In the genomic region with DNA sequence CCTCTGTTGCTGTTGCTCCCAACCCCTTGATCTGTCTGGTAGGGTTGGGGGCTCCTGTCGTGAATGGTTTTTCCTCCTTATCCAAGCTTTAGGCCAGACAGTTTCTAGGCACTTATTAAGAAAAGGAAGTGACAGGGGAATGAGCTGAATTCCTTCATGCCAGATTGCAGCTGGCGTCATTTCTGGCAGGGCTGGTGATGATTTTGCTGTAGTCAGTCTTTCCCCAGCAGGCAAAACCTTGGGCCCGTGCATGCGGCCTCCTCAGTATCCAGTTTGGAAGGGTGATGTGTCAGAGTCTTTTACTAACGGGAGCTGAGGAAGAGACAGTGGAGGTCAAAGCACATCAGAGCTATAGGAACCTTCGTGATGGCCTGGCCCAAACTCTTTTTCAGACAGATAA, we compare ENCODE assay signal across 19 cellular contexts. TPM values are rescaled to one million over a fixed set of nuclear protein-coding genes. Genes with fewer than 3 reads are reported as not detected.
DNase-seq lines count a peak whose midpoint lies in the region; ATAC-seq, FAIRE-seq and TF ChIP-seq lines count a peak whose summit lies in the region.
"Had no signal": no experiment of that assay in that cellular context is flagged by ENCODE, and none has a peak within 500 bp of the region (broad histone marks: within the 10 kb centered on the region; RNA-seq: fewer than 3 reads in every experiment).

No MANE protein-coding gene starts in this region.

- H4K8ac ChIP-seq in H9 (replicated peaks; ENCODE audit: insufficient read length, low read depth, low read length) = no peak overlapping the region

- H3K27ac ChIP-seq in spleen (peak overlapping the region in 6 of 8 donors; percentile 5 to 61 (median 51)), H9 (ENCODE audit: insufficient read length, low read depth, low read length) (no peak overlapping the region)
- H3K27ac ChIP-seq in naive thymus-derived CD4-positive, alpha-beta T cell (ENCODE audit: low read depth, low read length) = no peak overlapping the region

- H3K4me1 Mint-ChIP-seq in H9 = peaks cover 0 to 11% of the 10 kb centered on the region in 2 experiments; a peak in 2 of 4 replicates
- no peaks in the 10 kb centered on the region for H3K4me1 Mint-ChIP-seq in naive thymus-derived CD4-positive, alpha-beta T cell
- H3K4me1 Mint-ChIP-seq: activated naive CD8-positive, alpha-beta T cell treated with anti-CD3 and anti-CD28 coated beads, Interleukin-2, amount 10 ng/mL, durations not matched to agents 7 days and 5 days had no signal

- intact Hi-C loops in left cardiac atrium (cut with DNase I) (no loop called here), spleen (cut with DNase I; ENCODE audit: low total_unique reads) (no loop called here)
- intact Hi-C loops in naive thymus-derived CD4-positive, alpha-beta T cell (cut with micrococcal nuclease) = no loop called here

- no peak overlapping the region for H3K27ac Mint-ChIP-seq in H9
- H3K27ac Mint-ChIP-seq in naive thymus-derived CD4-positive, alpha-beta T cell = no peak overlapping the region
- H3K27ac Mint-ChIP-seq: activated CD4-positive, alpha-beta memory T cell treated with anti-CD3 and anti-CD28 coated beads for 36 hours; activated naive CD8-positive, alpha-beta T cell treated with anti-CD3 and anti-CD28 coated beads, Interleukin-2, amount 10 ng/mL, durations not matched to agents 7 days and 5 days had no signal

- no peak overlapping the region for H3K4me3 ChIP-seq in bronchial epithelial cell (ENCODE audit: low read depth, low read length)
- H3K4me3 ChIP-seq in spleen = no peak overlapping the region
- H3K4me3 ChIP-seq in naive thymus-derived CD4-positive, alpha-beta T cell (ENCODE audit: low read length) = no peak overlapping the region
- H3K4me3 ChIP-seq: heart right ventricle had no signal

- no peak overlapping the region for H3K23ac ChIP-seq in H9 (ENCODE audit: insufficient read length, low read depth, low read length)

- no peaks in the 10 kb centered on the region for H3K79me1 ChIP-seq in H9 (ENCODE audit: insufficient read depth, low read depth, low read length, poor library complexity, severe bottlenecking)

- no peak overlapping the region for H2BK5ac ChIP-seq in H9 (ENCODE audit: insufficient read length, low read length)

- H3K23me2 ChIP-seq in H9 (ENCODE audit: insufficient read length, low read depth, low read length, poor library complexity, severe bottlenecking) = no peaks in the 10 kb centered on the region

- WGBS in spleen, 5 donors = 50 to 67% (median 60%) methylated on average over 6 of the region's 6 CpGs
- no CpG with 5 or more reads among the region's 6 CpGs for WGBS in H9 (ENCODE audit: extremely low coverage, insufficient read length, low lambda C conversion rate)

- CTCF ChIA-PET in naive thymus-derived CD4-positive, alpha-beta T cell (lab: Charles Lee) = no interaction called here

- TF ChIP-seq POLR2A in spleen (IDR thresholded peaks at IDR 0.05) = no peak

- no peak overlapping the region for H2BK120ac ChIP-seq in H9 (ENCODE audit: low read depth, low read length, poor library complexity, severe bottlenecking)

- no peak overlapping the region for H3K4me2 ChIP-seq in H9 (ENCODE audit: insufficient read depth, insufficient read length, low read length)

- H4K20me1 ChIP-seq in H9 (ENCODE audit: control insufficient read depth, insufficient read depth, insufficient read length) = no peaks in the 10 kb centered on the region

- no peak for TF ChIP-seq CTCF in bronchial epithelial cell (IDR thresholded peaks at IDR 0.05; ENCODE audit: insufficient read depth, low read length, severe bottlenecking)
- no peak for TF ChIP-seq CTCF in spleen (IDR thresholded peaks at IDR 0.05 in 8 of 11, conservative IDR thresholded peaks at IDR 0.05 in 3 of 11)
- no peak for TF ChIP-seq CTCF in H9 (conservative IDR thresholded peaks at IDR 0.05)

- H3K18ac ChIP-seq in H9 (ENCODE audit: insufficient read length, low read depth, low read length) = no peak overlapping the region

- no peaks in the 10 kb centered on the region for H3K79me2 ChIP-seq in H9 (ENCODE audit: insufficient read depth, low read length)

- H2AFZ ChIP-seq in H9 (ENCODE audit: low read length) = no peak overlapping the region

- no peak overlapping the region for H2BK15ac ChIP-seq in H9 (ENCODE audit: low read depth, low read length)

- no peaks in the 10 kb centered on the region for H3K27me3 Mint-ChIP-seq in H9 (ENCODE audit: low read depth)
- no peaks in the 10 kb centered on the region for H3K27me3 Mint-ChIP-seq in naive thymus-derived CD4-positive, alpha-beta T cell
- H3K27me3 Mint-ChIP-seq: activated CD4-positive, alpha-beta memory T cell treated with anti-CD3 and anti-CD28 coated beads for 36 hours; activated naive CD8-positive, alpha-beta T cell treated with anti-CD3 and anti-CD28 coated beads, Interleukin-2, amount 10 ng/mL, durations not matched to agents 7 days and 5 days had no signal

- H4K5ac ChIP-seq in H9 (ENCODE audit: insufficient read length, low read depth, low read length) = no peak overlapping the region

- H3T11ph ChIP-seq in H9 (ENCODE audit: low read length) = no peak overlapping the region

- FAIRE-seq in bronchial epithelial cell (lab: Jason Lieb, UNC) = no peak
- FAIRE-seq: kidney had no signal

- H3K9ac ChIP-seq in H9 (ENCODE audit: extremely low read depth, insufficient read length, low read length) = no peak overlapping the region

- peaks cover 0 to 15% (median 0%) of the 10 kb centered on the region in 3 experiments; a peak in 3 of 7 replicates for H3K36me3 Mint-ChIP-seq in H9 (ENCODE audit: insufficient read depth in 1 of 3, low read depth in 3 of 3)
- no peaks in the 10 kb centered on the region for H3K36me3 Mint-ChIP-seq in naive thymus-derived CD4-positive, alpha-beta T cell
- H3K36me3 Mint-ChIP-seq: activated CD4-positive, alpha-beta memory T cell treated with anti-CD3 and anti-CD28 coated beads for 36 hours; activated naive CD8-positive, alpha-beta T cell treated with anti-CD3 and anti-CD28 coated beads, Interleukin-2, amount 10 ng/mL, durations not matched to agents 7 days and 5 days had no signal

- H3K27me3 ChIP-seq in bronchial epithelial cell (ENCODE audit: control insufficient read depth, insufficient read depth, low read length) (no peaks in the 10 kb centered on the region), spleen (replicated peaks in 1 of 7) (peaks cover 0 to 10% (median 0%) of the 10 kb centered on the region in 7 donors), H9 (ENCODE audit: insufficient read depth, low read length) (no peaks in the 10 kb centered on the region)
- no peaks in the 10 kb centered on the region for H3K27me3 ChIP-seq in naive thymus-derived CD4-positive, alpha-beta T cell (ENCODE audit: control insufficient read depth in 2 of 2, insufficient read depth in 2 of 2, low read length in 2 of 2)
- H3K27me3 ChIP-seq: heart right ventricle had no signal

- POLR2A ChIA-PET in naive thymus-derived CD4-positive, alpha-beta T cell (lab: Charles Lee) = interaction anchor here (0.6 kb wide), 1 partner anchor 927 kb away, joined by 3 read pairs; no protein-coding TSS in a partner anchor

- DNase-seq in G401 (ENCODE audit: low spot score) (peak; percentile 68), bronchial epithelial cell (ENCODE audit: low read depth) (peak; percentile 47), left cardiac atrium (peak; percentile 66), spleen (no peak), H9 (no peak)
- no peak for DNase-seq in naive thymus-derived CD4-positive, alpha-beta T cell
- DNase-seq: activated CD4-positive, alpha-beta memory T cell treated with anti-CD3 and anti-CD28 coated beads for 36 hours; activated naive CD8-positive, alpha-beta T cell treated with anti-CD3 and anti-CD28 coated beads, Interleukin-2, amount 10 ng/mL, durations not matched to agents 7 days and 5 days; activated T-cell treated with anti-CD3 and anti-CD28 coated beads, Interleukin-2, amount 50 U/mL, for 4 hours; heart right ventricle; kidney; NCI-H2107; NCI-H774; nucleus accumbens; PC-3; stimulated activated CD4-positive, alpha-beta T cell treated with anti-CD3 and anti-CD28 coated beads, Interleukin-4, amount 100 ng/mL, for 24 hours; stimulated activated CD8-positive, alpha-beta memory T cell treated with anti-CD3 and anti-CD28 coated beads, Interleukin-4, amount 100 ng/mL, for 48 hours had no signal

- H3K14ac ChIP-seq in H9 (ENCODE audit: insufficient read depth, low read length) = no peak overlapping the region

- no peak overlapping the region for H4K91ac ChIP-seq in H9 (ENCODE audit: insufficient read length, low read depth, low read length)

- H2AK5ac ChIP-seq in H9 (ENCODE audit: insufficient read length, low read length) = no peak overlapping the region

- no peak overlapping the region for H3K4me3 Mint-ChIP-seq in H9
- no peak overlapping the region for H3K4me3 Mint-ChIP-seq in naive thymus-derived CD4-positive, alpha-beta T cell
- H3K4me3 Mint-ChIP-seq: activated CD4-positive, alpha-beta memory T cell treated with anti-CD3 and anti-CD28 coated beads for 36 hours; activated naive CD8-positive, alpha-beta T cell treated with anti-CD3 and anti-CD28 coated beads, Interleukin-2, amount 10 ng/mL, durations not matched to agents 7 days and 5 days; activated T-cell treated with anti-CD3 and anti-CD28 coated beads, Interleukin-2, amount 50 U/mL, for 4 hours had no signal

- no peak overlapping the region for H2BK20ac ChIP-seq in H9 (ENCODE audit: low read depth, low read length, poor library complexity, severe bottlenecking)

- H3K4ac ChIP-seq in H9 (ENCODE audit: low read depth, low read length) = no peak overlapping the region

- H3K56ac ChIP-seq in H9 (ENCODE audit: insufficient read length, low read depth, low read length) = no peak overlapping the region

- no peak overlapping the region for H2BK12ac ChIP-seq in H9 (ENCODE audit: insufficient read length, low read depth, low read length)

- H3K36me3 ChIP-seq in bronchial epithelial cell (ENCODE audit: control insufficient read depth, insufficient read depth, low read length) = peaks cover 5% of the 10 kb centered on the region
- no peaks in the 10 kb centered on the region for H3K36me3 ChIP-seq in spleen
- H3K36me3 ChIP-seq in naive thymus-derived CD4-positive, alpha-beta T cell (ENCODE audit: control insufficient read depth in 2 of 3, insufficient read depth in 3 of 3, low read length in 3 of 3) = no peaks in the 10 kb centered on the region

- in situ Hi-C loops in G401 (cut with HindIII; ENCODE audit: low sequenced_read_pairs) = no loop called here

- H3K4me1 ChIP-seq in spleen (no peaks in the 10 kb centered on the region), H9 (ENCODE audit: insufficient read depth, low read length) (no peaks in the 10 kb centered on the region)
- H3K4me1 ChIP-seq in naive thymus-derived CD4-positive, alpha-beta T cell (ENCODE audit: control insufficient read depth in 2 of 2, insufficient read depth in 2 of 2, low read length in 2 of 2) = no peaks in the 10 kb centered on the region

- ATAC-seq in left cardiac atrium = peak; percentile 36 to 37
- no peak for ATAC-seq in HG02759 (IDR thresholded peaks at IDR 0.05; ENCODE audit: unreplicated experiment)
- ATAC-seq in GM18858 (IDR thresholded peaks at IDR 0.05; ENCODE audit: unreplicated experiment) = no peak
- no peak for ATAC-seq in naive thymus-derived CD4-positive, alpha-beta T cell
- ATAC-seq: activated T-cell treated with anti-CD3 and anti-CD28 coated beads, Interleukin-2, amount 50 U/mL, for 4 hours; PC-3 had no signal

- H3K9me3 ChIP-seq in spleen = no peaks in the 10 kb centered on the region
- no peaks in the 10 kb centered on the region for H3K9me3 ChIP-seq in H9 (ENCODE audit: control insufficient read depth, low read depth, low read length)
- H3K9me3 ChIP-seq in naive thymus-derived CD4-positive, alpha-beta T cell (ENCODE audit: control insufficient read depth in 2 of 3, low read length in 3 of 3) = no peaks in the 10 kb centered on the region
- H3K9me3 ChIP-seq: heart right ventricle had no signal

- no peaks in the 10 kb centered on the region for H3K9me3 Mint-ChIP-seq in H9
- H3K9me3 Mint-ChIP-seq in naive thymus-derived CD4-positive, alpha-beta T cell = no peaks in the 10 kb centered on the region
- H3K9me3 Mint-ChIP-seq: activated CD4-positive, alpha-beta memory T cell treated with anti-CD3 and anti-CD28 coated beads for 36 hours; activated naive CD8-positive, alpha-beta T cell treated with anti-CD3 and anti-CD28 coated beads, Interleukin-2, amount 10 ng/mL, durations not matched to agents 7 days and 5 days; activated T-cell treated with anti-CD3 and anti-CD28 coated beads, Interleukin-2, amount 50 U/mL, for 4 hours had no signal

RNA-seq across cellular contexts. Expression of a gene that starts 58.8 kb away (rescaled TPM):
- total RNA-seq in G401 (2014; rRNA removed; shearing (Covaris generic)) = 2.8 and 3.1 TPM in 2 replicates
- 1.3 and 2.2 TPM in 2 replicates for total RNA-seq in bronchial epithelial cell
- 1 to 10 TPM; 7.0 to 9.2 TPM for total RNA-seq in left cardiac atrium
- 10 to 100 TPM in 4 of 7 donors, 1 to 10 TPM in 3; 2.3 to 23.4 (median 10.4) TPM for total RNA-seq in spleen
- polyA plus RNA-seq in spleen = 1 to 10 TPM; 2.1 to 8.1 (median 3.0) TPM
- 17.5 and 17.9 TPM in 2 replicates for total RNA-seq in H9 (2021)
- 1 to 10 TPM; 1.2 to 2.4 (median 1.9) TPM for total RNA-seq in naive thymus-derived CD4-positive, alpha-beta T cell
- polyA plus RNA-seq in naive thymus-derived CD4-positive, alpha-beta T cell = not detected

Comparison
In these comparisons a context has a peak if more than half of its experiments do, and no peak if none do; other contexts are left out.
1. DNase-seq: peak in G401 (single experiment), bronchial epithelial cell (single experiment) and left cardiac atrium (single experiment); none in spleen (single experiment), H9 (single experiment) and naive thymus-derived CD4-positive, alpha-beta T cell (0 of 9).
2. ATAC-seq: peak in left cardiac atrium (2 of 2); none in HG02759 (single experiment), GM18858 (single experiment) and naive thymus-derived CD4-positive, alpha-beta T cell (single experiment).
3. H3K27ac ChIP-seq: peak in spleen (6 of 8); none in H9 (single experiment) and naive thymus-derived CD4-positive, alpha-beta T cell (single experiment).